4 cellular contexts compared by ENCODE assay signal in the genomic region with DNA sequence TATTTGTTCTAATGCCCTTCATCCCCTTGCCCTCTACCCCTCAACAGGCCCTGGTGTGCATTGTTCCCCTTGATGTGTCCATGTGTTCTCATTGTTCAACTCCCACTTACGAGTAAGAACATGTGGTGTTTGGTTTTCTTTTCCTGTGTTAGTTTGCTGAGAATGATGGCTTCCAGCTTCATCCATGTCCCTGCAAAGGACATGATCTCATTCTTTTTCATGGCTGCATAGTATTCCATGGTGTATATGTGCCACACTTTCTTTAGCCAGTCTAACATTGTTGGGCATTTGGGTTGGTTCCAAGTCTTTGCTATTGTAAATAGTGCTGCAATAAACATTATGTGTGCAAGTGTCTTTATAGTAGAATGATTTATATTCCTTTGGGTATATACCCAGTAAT. TPM values are rescaled to one million over a fixed set of nuclear protein-coding genes. Genes with fewer than 3 reads are reported as not detected.
"Had no signal": no experiment of that assay in that cellular context is flagged by ENCODE, and none has a peak within 500 bp of the region (broad histone marks: within the 10 kb centered on the region; RNA-seq: fewer than 3 reads in every experiment).

No MANE protein-coding gene starts in this region.

RNA-seq across cellular contexts. Expression of a gene that starts 7.3 kb away (rescaled TPM):
- total RNA-seq: OCI-LY7, PC-9, RPMI7951, SJCRH30 had no signal
